ENCODE assay signal across 24 cellular contexts in the genomic region with DNA sequence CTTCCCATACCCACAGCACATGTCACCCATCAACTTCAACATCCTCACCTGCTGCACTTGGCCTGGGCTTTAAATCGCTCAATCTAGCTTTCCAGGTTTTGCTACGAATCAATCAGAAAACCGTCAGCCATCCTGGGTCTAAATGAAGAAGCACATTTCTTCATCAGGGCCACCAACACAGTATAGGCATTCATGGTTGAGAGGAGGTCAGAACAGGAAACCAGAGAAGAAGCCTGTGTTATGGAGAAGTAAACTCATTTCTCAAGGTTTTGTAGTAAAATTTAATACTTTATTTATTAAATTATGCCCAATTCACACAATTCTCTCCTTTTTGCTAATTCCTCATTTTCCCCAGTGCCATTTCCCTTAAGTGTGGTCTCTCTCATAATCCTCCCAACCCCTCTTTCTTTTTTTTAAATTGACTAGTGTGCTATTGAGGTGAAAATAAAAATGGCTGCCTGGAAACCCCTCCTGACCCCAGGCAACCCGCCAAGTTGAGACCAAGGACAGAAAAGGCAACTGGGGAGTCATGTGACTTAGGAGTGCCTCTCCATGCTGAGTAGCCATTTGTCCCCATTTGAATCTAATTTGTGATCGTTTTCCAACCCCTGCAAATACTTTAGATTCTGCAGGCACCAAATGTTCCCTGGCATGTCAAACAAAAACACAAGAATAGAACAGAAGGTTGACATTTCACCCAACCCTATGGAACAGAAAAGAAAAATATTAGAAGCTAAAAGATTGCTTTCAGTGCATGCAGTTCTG.
A peak's percentile ranks its signal among the peaks of the same experiment; 100 is the strongest.
DNase-seq lines count a peak whose midpoint lies in the region; ATAC-seq, FAIRE-seq and TF ChIP-seq lines count a peak whose summit lies in the region.
"Had no signal": no experiment of that assay in that cellular context is flagged by ENCODE, and none has a peak within 500 bp of the region (broad histone marks: within the 10 kb centered on the region; RNA-seq: fewer than 3 reads in every experiment).

No MANE protein-coding gene starts in this region.

- no peaks in the 10 kb centered on the region for H4K20me1 ChIP-seq in BLaER1 treated with 17β-estradiol and CSF1 and Interleukin-3, amounts not matched to agents 10 nM and 100 nM
- no peaks in the 10 kb centered on the region for H4K20me1 ChIP-seq in osteoblast (ENCODE audit: insufficient read depth, low read length)

- no peak for TF ChIP-seq CTCF in body of pancreas (IDR thresholded peaks at IDR 0.05)
- TF ChIP-seq CTCF in spleen (IDR thresholded peaks at IDR 0.05 in 8 of 11, conservative IDR thresholded peaks at IDR 0.05 in 3 of 11) = no peak
- no peak for TF ChIP-seq CTCF in osteoblast (IDR thresholded peaks at IDR 0.05; ENCODE audit: extremely low read depth, low read depth, low read length)
- TF ChIP-seq CTCF in pancreas (IDR thresholded peaks at IDR 0.05) = no peak

- peak overlapping the region; percentile 37 to 73 (median 56) for H3K4me2 ChIP-seq in BLaER1 treated with 17β-estradiol and CSF1 and Interleukin-3, amounts not matched to agents 10 nM and 100 nM
- no peak overlapping the region for H3K4me2 ChIP-seq in osteoblast (ENCODE audit: insufficient read depth, low read length)

- intact Hi-C loops in body of pancreas (cut with DNase I) (no loop called here), right cardiac atrium (cut with DNase I) (loop anchor here in 2 of 4 donors (10.0 kb wide), 1 partner anchor 181 kb away; a partner anchor contains a TSS), spleen (cut with DNase I; ENCODE audit: low total_unique reads) (no loop called here), pancreas (cut with DNase I) (loop anchor here in 1 of 3 donors (10.0 kb wide), 1 partner anchor 291 kb away; no protein-coding TSS in a partner anchor)

- no peak for TF ChIP-seq POLR2A in body of pancreas (IDR thresholded peaks at IDR 0.05)
- TF ChIP-seq POLR2A in spleen (IDR thresholded peaks at IDR 0.05) = no peak

- H3K9ac ChIP-seq in BLaER1 treated with 17β-estradiol and CSF1 and Interleukin-3, amounts not matched to agents 10 nM and 100 nM = no peak overlapping the region

- no peak overlapping the region for H3K4me3 ChIP-seq in BLaER1 treated with 17β-estradiol and CSF1 and Interleukin-3, amounts not matched to agents 10 nM and 100 nM
- H3K4me3 ChIP-seq in body of pancreas (no peak overlapping the region), right cardiac atrium (ENCODE audit: low read length) (no peak overlapping the region), spleen (no peak overlapping the region), osteoblast (ENCODE audit: insufficient read depth, low read length) (no peak overlapping the region), pancreas (no peak overlapping the region)
- H3K4me3 ChIP-seq: gastrocnemius medialis had no signal

- peaks cover 26 to 66% (median 34%) of the 10 kb centered on the region in 10 experiments for H3K4me1 ChIP-seq in BLaER1 treated with 17β-estradiol and CSF1 and Interleukin-3, amounts not matched to agents 10 nM and 100 nM
- H3K4me1 ChIP-seq in body of pancreas (peaks cover 13% of the 10 kb centered on the region), right cardiac atrium (ENCODE audit: control insufficient read depth, insufficient read depth, low read length) (no peaks in the 10 kb centered on the region), spleen (peaks cover 0 to 39% (median 26%) of the 10 kb centered on the region in 6 donors), osteoblast (ENCODE audit: insufficient read depth, low read length) (no peaks in the 10 kb centered on the region), pancreas (peaks cover 0 to 6% (median 0%) of the 10 kb centered on the region in 3 donors)

- ATAC-seq in body of pancreas = peak; percentile 37
- ATAC-seq in right cardiac atrium = peak; percentile 48 to 49
- ATAC-seq in HG03354 (IDR thresholded peaks at IDR 0.05; ENCODE audit: poor library complexity, severe bottlenecking, unreplicated experiment) = no peak
- ATAC-seq in pancreas = no peak
- ATAC-seq: activated CD4-positive, CD25-positive, alpha-beta regulatory T cell treated with anti-CD3 and anti-CD28 coated beads, Interleukin-2, amount 50 U/mL, for 24 hours; activated naive CD8-positive, alpha-beta T cell treated with anti-CD3 and anti-CD28 coated beads, Interleukin-2, amount 50 U/mL, for 24 hours; esophagus mucosa; gastrocnemius medialis; naive thymus-derived CD8-positive, alpha-beta T cell; Panc1 had no signal

- H3K27ac ChIP-seq in BLaER1 treated with 17β-estradiol and CSF1 and Interleukin-3, amounts not matched to agents 10 nM and 100 nM = peak overlapping the region in 8 of 11 experiments; percentile 6 to 42 (median 29); a peak in 12 of 22 replicates
- H3K27ac ChIP-seq in body of pancreas = no peak overlapping the region
- H3K27ac ChIP-seq in right cardiac atrium (ENCODE audit: low read length) = no peak overlapping the region
- H3K27ac ChIP-seq in spleen = peak overlapping the region in 6 of 8 donors; percentile 35 to 60 (median 47)
- H3K27ac ChIP-seq in osteoblast (ENCODE audit: low read depth, low read length) = no peak overlapping the region
- no peak overlapping the region for H3K27ac ChIP-seq in pancreas
- H3K27ac ChIP-seq: gastrocnemius medialis had no signal

- no peaks in the 10 kb centered on the region for H3K36me3 ChIP-seq in BLaER1 treated with 17β-estradiol and CSF1 and Interleukin-3, amounts not matched to agents 10 nM and 100 nM
- H3K36me3 ChIP-seq in body of pancreas (replicated peaks in 1 of 2; ENCODE audit: insufficient read depth in 1 of 2, low read depth in 2 of 2) = no peaks in the 10 kb centered on the region
- no peaks in the 10 kb centered on the region for H3K36me3 ChIP-seq in spleen
- H3K36me3 ChIP-seq in osteoblast (ENCODE audit: insufficient read depth, low read length) = no peaks in the 10 kb centered on the region
- no peaks in the 10 kb centered on the region for H3K36me3 ChIP-seq in pancreas
- H3K36me3 ChIP-seq: gastrocnemius medialis had no signal

- H3K79me2 ChIP-seq in osteoblast (ENCODE audit: insufficient read depth, low read length) = no peaks in the 10 kb centered on the region

- H3K27me3 ChIP-seq in BLaER1 treated with 17β-estradiol and CSF1 and Interleukin-3, amounts not matched to agents 10 nM and 100 nM = no peaks in the 10 kb centered on the region
- H3K27me3 ChIP-seq in body of pancreas = no peaks in the 10 kb centered on the region
- no peaks in the 10 kb centered on the region for H3K27me3 ChIP-seq in right cardiac atrium (ENCODE audit: control insufficient read depth, insufficient read depth)
- peaks cover 0 to 4% (median 0%) of the 10 kb centered on the region in 7 donors for H3K27me3 ChIP-seq in spleen (replicated peaks in 1 of 7)
- H3K27me3 ChIP-seq in osteoblast (ENCODE audit: insufficient read depth, low read length) = no peaks in the 10 kb centered on the region
- no peaks in the 10 kb centered on the region for H3K27me3 ChIP-seq in pancreas
- H3K27me3 ChIP-seq: gastrocnemius medialis had no signal

- H3K9me3 ChIP-seq in BLaER1 treated with 17β-estradiol and CSF1 and Interleukin-3, amounts not matched to agents 10 nM and 100 nM (replicated peaks in 1 of 11) = peaks cover 0 to under 1% (median 0%) of the 10 kb centered on the region in 11 experiments; a peak in 3 of 22 replicates
- no peaks in the 10 kb centered on the region for H3K9me3 ChIP-seq in body of pancreas
- no peaks in the 10 kb centered on the region for H3K9me3 ChIP-seq in right cardiac atrium (ENCODE audit: control insufficient read depth, low read length)
- no peaks in the 10 kb centered on the region for H3K9me3 ChIP-seq in spleen
- no peaks in the 10 kb centered on the region for H3K9me3 ChIP-seq in osteoblast (ENCODE audit: low read depth, low read length)
- no peaks in the 10 kb centered on the region for H3K9me3 ChIP-seq in pancreas
- H3K9me3 ChIP-seq: gastrocnemius medialis had no signal

- 74 to 75% methylated on average over 5 of the region's 5 CpGs for WGBS in body of pancreas, 2 donors
- WGBS in right cardiac atrium = 79% methylated on average over 5 of the region's 5 CpGs
- 63 to 79% (median 65%) methylated on average over 5 of the region's 5 CpGs for WGBS in spleen, 5 donors
- 67 to 73% methylated on average over 5 of the region's 5 CpGs for WGBS in pancreas, 2 donors

- H2AFZ ChIP-seq in osteoblast (ENCODE audit: low read length) = no peak overlapping the region

- FAIRE-seq in pancreas (lab: Jason Lieb, UNC) = no peak
- FAIRE-seq: urothelium cell line had no signal

- DNase-seq in body of pancreas (no peak), right cardiac atrium (peak; percentile 22 to 63 (median 48)), spleen (no peak), osteoblast (ENCODE audit: insufficient read length, low spot score, missing footprints) (no peak), pancreas (no peak)
- DNase-seq: activated CD8-positive, alpha-beta memory T cell treated with anti-CD3 and anti-CD28 coated beads for 24 hours; activated gamma-delta T cell treated with Interleukin-2 at 50 U/mL for 16 hours; activated naive CD8-positive, alpha-beta T cell treated with anti-CD3 and anti-CD28 coated beads, Interleukin-2, amount 50 U/mL, for 24 hours; activated T-cell treated with anti-CD3 and anti-CD28 coated beads, Interleukin-2, amount 50 U/mL, for 1 hour; effector CD8-positive, alpha-beta T cell; gastrocnemius medialis; H7; Karpas-422; mesenchymal stem cell; MV-4-11; naive thymus-derived CD8-positive, alpha-beta T cell; NCI-H510A treated with DMSO at 0.1 percent for 48 hours; T-helper 1 cell had no signal

Comparison
In these comparisons a context has a peak if more than half of its experiments do, and no peak if none do; other contexts are left out.
1. H3K27ac ChIP-seq: peak in BLaER1 treated with 17β-estradiol and CSF1 and Interleukin-3, amounts not matched to agents 10 nM and 100 nM (8 of 11) and spleen (6 of 8); none in body of pancreas (0 of 4), right cardiac atrium (single experiment), osteoblast (single experiment) and pancreas (0 of 4).
2. ATAC-seq: peak in body of pancreas (single experiment) and right cardiac atrium (2 of 2); none in HG03354 (single experiment) and pancreas (0 of 4).
3. DNase-seq: peak in right cardiac atrium (3 of 3); none in body of pancreas (0 of 4), spleen (single experiment), osteoblast (single experiment) and pancreas (0 of 6).